In genomic region chr17:45490198-45490597, GRCh38 we compare ENCODE assay signal across 7 cellular contexts. TPM values are rescaled to one million over a fixed set of nuclear protein-coding genes. Genes with fewer than 3 reads are reported as not detected.
DNase-seq lines count a peak whose midpoint lies in the region; ATAC-seq and TF ChIP-seq lines count a peak whose summit lies in the region.
"Not testable (repeated sequence)": the region's sequence is repeated elsewhere in the genome, so short reads cannot be mapped to it uniquely, and the experiment has no call there.

No MANE protein-coding gene starts in this region.

- peak overlapping the region; percentile 60 to 67 for H3K4me3 ChIP-seq in duodenal mucosa (ENCODE audit: low read depth in 1 of 2, low read length in 2 of 2)

- ATAC-seq in GM18499 (IDR thresholded peaks at IDR 0.05; ENCODE audit: insufficient read depth, unreplicated experiment): peak; percentile 16

- H3K27ac Mint-ChIP-seq in HFFc6: peak overlapping the region; percentile 90
- peak overlapping the region; percentile 79 for H3K27ac Mint-ChIP-seq in activated CD4-positive, alpha-beta memory T cell treated with anti-CD3 and anti-CD28 coated beads for 36 hours
- H3K27ac Mint-ChIP-seq in osteocyte (ENCODE audit: unreplicated experiment): peak overlapping the region; percentile 80

- DNase-seq in HFFc6; osteocyte (ENCODE audit: extremely low spot score, unreplicated experiment): not testable (repeated sequence)
- peak; percentile 35 for DNase-seq in activated CD4-positive, alpha-beta memory T cell treated with anti-CD3 and anti-CD28 coated beads for 36 hours
- peak; percentile 8 for DNase-seq in iPS-NIHi11 (ENCODE audit: low spot score)

- POLR2A ChIA-PET in activated CD4-positive, alpha-beta memory T cell treated with anti-CD3 and anti-CD28 coated beads for 36 hours (lab: Charles Lee): not testable (repeated sequence)

- intact Hi-C loops in activated CD4-positive, alpha-beta memory T cell treated with anti-CD3 and anti-CD28 coated beads for 36 hours (cut with micrococcal nuclease): not testable (repeated sequence)

- not testable (repeated sequence) for H3K9me3 ChIP-seq in KOPT-K1 (ENCODE audit: insufficient read depth, low read length, poor library complexity, severe bottlenecking); duodenal mucosa (ENCODE audit: control insufficient read depth in 1 of 2, low read length in 2 of 2)

- CTCF ChIA-PET in activated CD4-positive, alpha-beta memory T cell treated with anti-CD3 and anti-CD28 coated beads for 36 hours (lab: Charles Lee): not testable (repeated sequence)

- not testable (repeated sequence) for TF ChIP-seq CTCF in HFFc6 (IDR thresholded peaks at IDR 0.05); osteocyte (IDR thresholded peaks at IDR 0.05)

- not testable (repeated sequence) for H3K27me3 Mint-ChIP-seq in HFFc6 (ENCODE audit: insufficient read depth); activated CD4-positive, alpha-beta memory T cell treated with anti-CD3 and anti-CD28 coated beads for 36 hours; osteocyte (ENCODE audit: unreplicated experiment)

- H3K27ac ChIP-seq in KOPT-K1 (ENCODE audit: low read depth, low read length, poor library complexity, severe bottlenecking) (peak overlapping the region; percentile 92), duodenal mucosa (ENCODE audit: low read depth, low read length) (peak overlapping the region; percentile 42)

- H3K9me3 Mint-ChIP-seq in HFFc6; activated CD4-positive, alpha-beta memory T cell treated with anti-CD3 and anti-CD28 coated beads for 36 hours; osteocyte (ENCODE audit: unreplicated experiment): not testable (repeated sequence)

- H3K4me1 Mint-ChIP-seq in HFFc6 (ENCODE audit: low read depth) (peaks cover 30% of the 10 kb centered on the region), osteocyte (ENCODE audit: unreplicated experiment) (peaks cover 28% of the 10 kb centered on the region)
- H3K4me1 Mint-ChIP-seq in activated CD4-positive, alpha-beta memory T cell treated with anti-CD3 and anti-CD28 coated beads for 36 hours (ENCODE audit: low read depth): peaks cover 23% of the 10 kb centered on the region

- H3K4me1 ChIP-seq in duodenal mucosa (ENCODE audit: control insufficient read depth in 1 of 2, insufficient read depth in 2 of 2, low read length in 2 of 2): not testable (repeated sequence)

- H3K4me3 Mint-ChIP-seq in HFFc6 (peak overlapping the region; percentile 96), osteocyte (ENCODE audit: unreplicated experiment) (peak overlapping the region; percentile 84)
- peak overlapping the region; percentile 82 for H3K4me3 Mint-ChIP-seq in activated CD4-positive, alpha-beta memory T cell treated with anti-CD3 and anti-CD28 coated beads for 36 hours

- not testable (repeated sequence) for H3K27me3 ChIP-seq in duodenal mucosa (ENCODE audit: control insufficient read depth in 1 of 2, insufficient read depth in 2 of 2, low read length in 2 of 2)

- not testable (repeated sequence) for H3K36me3 Mint-ChIP-seq in HFFc6 (ENCODE audit: low read depth); activated CD4-positive, alpha-beta memory T cell treated with anti-CD3 and anti-CD28 coated beads for 36 hours; osteocyte (ENCODE audit: unreplicated experiment)

- H3K9ac ChIP-seq in duodenal mucosa (ENCODE audit: low read depth in 1 of 2, low read length in 2 of 2): peak overlapping the region; percentile 47 to 59

- peaks cover 13% of the 10 kb centered on the region; the same call in 1 of the 2 replicates for H3K36me3 ChIP-seq in KOPT-K1 (ENCODE audit: insufficient read depth, low read length)
- not testable (repeated sequence) for H3K36me3 ChIP-seq in duodenal mucosa (ENCODE audit: control insufficient read depth in 1 of 2, insufficient read depth in 2 of 2, low read length in 2 of 2)

RNA-seq across cellular contexts. Expression of gene PLEKHM1, which starts 0.3 kb away (rescaled TPM):
- total RNA-seq in HFFc6 (2021; fragmentation: NEBNext Ultra II Directional; extraction: Animal tissue kit (Norgen Biotek cat#: 25700)): 10 to 100 TPM; 32.0 to 43.1 (median 36.5) TPM
- total RNA-seq in activated CD4-positive, alpha-beta memory T cell treated with anti-CD3 and anti-CD28 coated beads for 36 hours: 10 to 100 TPM; 21.3 to 22.1 TPM
- 41.0 and 41.7 TPM in 2 replicates for total RNA-seq in osteocyte

RNA-seq across cellular contexts. Expression of gene ARHGAP27, which starts 57.5 kb away (rescaled TPM):
- 1 to 10 TPM; 1.8 to 3.8 (median 2.7) TPM for total RNA-seq in HFFc6 (2021; fragmentation: NEBNext Ultra II Directional; extraction: Animal tissue kit (Norgen Biotek cat#: 25700))
- total RNA-seq in activated CD4-positive, alpha-beta memory T cell treated with anti-CD3 and anti-CD28 coated beads for 36 hours: 10 to 100 TPM; 41.7 to 44.3 TPM
- total RNA-seq in osteocyte: 0.99 and 1.6 TPM in 2 replicates

Comparison
In these comparisons a context has a peak if more than half of its experiments do, and no peak if none do; other contexts are left out.
1. RNA of gene ARHGAP27, which starts 57.5 kb away (total RNA-seq): 41.7 to 44.3 TPM in activated CD4-positive, alpha-beta memory T cell treated with anti-CD3 and anti-CD28 coated beads for 36 hours; 1.8 to 3.8 TPM in HFFc6 and 0.99 to 1.6 TPM in osteocyte; every median in the first group is over 4 times any median in the second.
2. Peak in every context shown above with its lines, with median percentiles within 50 percentile points of each other: H3K27ac Mint-ChIP-seq and H3K4me3 Mint-ChIP-seq.